In the genomic region with DNA sequence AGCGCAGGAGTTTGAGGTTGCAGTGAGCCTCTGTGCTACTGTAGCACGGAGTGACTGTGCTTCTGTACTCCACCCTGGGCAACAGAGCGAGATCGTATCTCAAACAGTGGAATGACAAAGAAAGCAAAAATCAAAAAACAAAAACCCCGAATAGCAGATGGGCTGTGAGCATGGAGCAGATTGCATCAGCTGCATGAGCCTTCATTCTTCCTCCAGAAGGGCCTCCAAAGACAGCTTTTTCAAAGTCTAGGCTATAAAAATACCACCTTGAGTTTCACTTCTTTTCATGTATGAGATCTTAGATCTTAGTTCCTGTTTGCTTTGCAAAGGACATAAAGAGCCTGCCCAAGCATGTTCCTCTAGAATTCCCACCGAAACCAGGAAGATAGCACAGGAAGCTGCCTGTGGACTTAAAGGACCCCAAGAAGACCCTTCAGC, we compare ENCODE assay signal across 10 cellular contexts. TPM values are rescaled to one million over a fixed set of nuclear protein-coding genes. Genes with fewer than 3 reads are reported as not detected.
A peak's percentile ranks its signal among the peaks of the same experiment; 100 is the strongest.
DNase-seq lines count a peak whose midpoint lies in the region; ATAC-seq, FAIRE-seq and TF ChIP-seq lines count a peak whose summit lies in the region.
"Had no signal": no experiment of that assay in that cellular context is flagged by ENCODE, and none has a peak within 500 bp of the region (broad histone marks: within the 10 kb centered on the region; RNA-seq: fewer than 3 reads in every experiment).

No MANE protein-coding gene starts in this region.

- no peak overlapping the region for H3K4me3 ChIP-seq in mucosa of descending colon

- peak; percentile 14 for DNase-seq in NCI-H2171 treated with DMSO at 0.1 percent for 48 hours (lab: John Stamatoyannopoulos, UW)
- DNase-seq in NCI-H2171 (lab: John Stamatoyannopoulos, UW) = no peak
- DNase-seq in NOMO-1 (lab: John Stamatoyannopoulos, UW; ENCODE audit: unreplicated experiment in 2 of 2) = peak; percentile 64 to 96
- DNase-seq in mucosa of descending colon = no peak
- no peak for DNase-seq in stimulated activated CD4-positive, alpha-beta T cell treated with anti-CD3 and anti-CD28 coated beads, Interleukin-4, amount 100 ng/mL, for 24 hours
- DNase-seq in GM12892 (ENCODE audit: insufficient read length) = no peak
- no peak for DNase-seq in NCI-H1694 (lab: John Stamatoyannopoulos, UW)
- DNase-seq: immature natural killer cell had no signal

- intact Hi-C loops in mucosa of descending colon (cut with DNase I, micrococcal nuclease) = no loop called here

- no peak for TF ChIP-seq POLR2A in GM12892 (IDR thresholded peaks at IDR 0.05; ENCODE audit: low read depth, low read length)

- no peaks in the 10 kb centered on the region for H3K4me1 ChIP-seq in mucosa of descending colon (ENCODE audit: low read depth)

- TF ChIP-seq CTCF in mucosa of descending colon (IDR thresholded peaks at IDR 0.05) = no peak

- no peak for FAIRE-seq in GM12892 (lab: Jason Lieb, UNC)

- no peaks in the 10 kb centered on the region for H3K36me3 ChIP-seq in mucosa of descending colon (ENCODE audit: low read depth)

- ATAC-seq in HG02759 (IDR thresholded peaks at IDR 0.05; ENCODE audit: unreplicated experiment) (peak; percentile 83), mucosa of descending colon (peak; percentile 25)

- H3K9me3 ChIP-seq in mucosa of descending colon = no peaks in the 10 kb centered on the region

RNA-seq across cellular contexts. Expression of gene HSPB3, which starts 15.0 kb away (rescaled TPM):
- total RNA-seq in mucosa of descending colon = 1 to 10 TPM in 2 of 3 donors, under 1 TPM in 1; 0.78 to 4.6 (median 1.5) TPM
- polyA plus RNA-seq in GM12892 (2012; ENCODE audit: missing spikeins) = not detected
- polyA plus RNA-seq: IgD-negative memory B cell, immature natural killer cell had no signal

Comparison
In these comparisons a context has a peak if more than half of its experiments do, and no peak if none do; other contexts are left out.
1. DNase-seq: peak in NCI-H2171 treated with DMSO at 0.1 percent for 48 hours (single experiment) and NOMO-1 (2 of 2); none in NCI-H2171 (single experiment), mucosa of descending colon (0 of 3), stimulated activated CD4-positive, alpha-beta T cell treated with anti-CD3 and anti-CD28 coated beads, Interleukin-4, amount 100 ng/mL, for 24 hours (single experiment), GM12892 (single experiment) and NCI-H1694 (single experiment).